ENCODE assay signal across 8 cellular contexts in the genomic region with DNA sequence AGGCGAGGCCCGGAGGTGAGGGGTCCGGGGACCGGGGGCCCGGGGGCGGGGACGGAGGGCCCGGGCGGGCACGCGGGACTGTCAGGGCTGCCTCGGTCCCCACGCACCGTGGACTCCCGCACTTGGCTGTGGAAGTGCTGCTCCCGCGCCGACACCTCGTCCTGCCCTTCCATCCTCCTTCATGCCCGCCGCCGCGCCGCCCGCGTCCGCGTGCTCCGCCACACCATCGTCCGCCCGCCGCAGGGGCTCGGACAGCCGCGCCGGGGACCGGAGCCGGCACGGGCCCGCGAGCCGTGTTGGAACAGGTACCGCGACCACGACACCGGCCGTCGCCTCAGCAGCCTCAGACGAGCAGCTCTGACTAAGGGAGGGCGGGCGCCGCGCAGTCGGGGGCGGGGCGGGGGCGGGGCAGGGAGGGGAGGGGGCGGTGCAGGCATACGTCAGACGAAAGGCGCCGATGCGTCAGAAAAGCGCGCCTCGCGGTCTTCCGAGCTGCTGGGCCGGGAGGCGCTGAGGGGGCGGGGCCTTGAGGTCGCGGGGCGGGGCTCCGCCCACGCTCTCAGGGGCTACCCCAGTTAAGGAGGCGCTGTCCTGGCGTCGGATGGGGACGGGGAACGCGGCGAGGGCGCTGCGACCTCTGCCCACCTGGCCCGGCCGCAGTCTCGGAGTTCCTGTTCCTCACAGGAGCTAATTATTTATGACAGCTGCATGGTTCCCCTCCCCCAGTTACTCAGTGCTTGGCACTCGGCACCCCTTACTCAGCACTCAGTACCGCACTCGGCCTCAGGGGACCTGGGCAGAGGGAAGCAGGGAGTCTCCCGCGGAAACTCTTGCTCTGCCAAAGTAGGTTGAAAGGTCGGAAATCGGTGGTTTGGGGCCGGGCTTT. TPM values are rescaled to one million over a fixed set of nuclear protein-coding genes. Genes with fewer than 3 reads are reported as not detected.
DNase-seq lines count a peak whose midpoint lies in the region; ATAC-seq and TF ChIP-seq lines count a peak whose summit lies in the region.

A gene with protein sequence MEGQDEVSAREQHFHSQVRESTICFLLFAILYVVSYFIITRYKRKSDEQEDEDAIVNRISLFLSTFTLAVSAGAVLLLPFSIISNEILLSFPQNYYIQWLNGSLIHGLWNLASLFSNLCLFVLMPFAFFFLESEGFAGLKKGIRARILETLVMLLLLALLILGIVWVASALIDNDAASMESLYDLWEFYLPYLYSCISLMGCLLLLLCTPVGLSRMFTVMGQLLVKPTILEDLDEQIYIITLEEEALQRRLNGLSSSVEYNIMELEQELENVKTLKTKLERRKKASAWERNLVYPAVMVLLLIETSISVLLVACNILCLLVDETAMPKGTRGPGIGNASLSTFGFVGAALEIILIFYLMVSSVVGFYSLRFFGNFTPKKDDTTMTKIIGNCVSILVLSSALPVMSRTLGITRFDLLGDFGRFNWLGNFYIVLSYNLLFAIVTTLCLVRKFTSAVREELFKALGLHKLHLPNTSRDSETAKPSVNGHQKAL (minus strand): TSS at position 363 of the 886 bp plus-strand sequence. CDS start 190 bp downstream, at position 173.

- no peaks in the 10 kb centered on the region for H3K9me3 ChIP-seq in gastroesophageal sphincter

- DNase-seq in GM04504 (ENCODE audit: low read depth) (peak; percentile 85), HEK293T (ENCODE audit: extremely low spot score) (peak; percentile 100), MV-4-11 (lab: John Stamatoyannopoulos, UW) (peak; percentile 90), SK-MEL-5 (ENCODE audit: low read depth, low spot score) (peak; percentile 94), non-pigmented ciliary epithelial cell (ENCODE audit: low read depth) (peak; percentile 63), superior temporal gyrus (ENCODE audit: extremely low spot score) (peak; percentile 90)
- DNase-seq in activated naive CD4-positive, alpha-beta T cell treated with anti-CD3 and anti-CD28 coated beads for 36 hours, result peak; percentile 93

- ATAC-seq in gastroesophageal sphincter, result peak; percentile 95

- TF ChIP-seq EP300 in gastroesophageal sphincter (IDR thresholded peaks at IDR 0.05), result no peak

- intact Hi-C loops in activated naive CD4-positive, alpha-beta T cell treated with anti-CD3 and anti-CD28 coated beads for 36 hours (cut with micrococcal nuclease), result loop anchor here (1.0 to 5.0 kb wide), 10 partner anchors 30 to 1251 kb away; a partner anchor contains a TSS

- CTCF ChIA-PET in HEK293T (lab: Yijun Ruan, JAX), result interaction anchor here (0.5 to 1.1 kb wide), 3 partner anchors 12 to 978 kb away, joined by 3 read pairs; a partner anchor contains a TSS
- CTCF ChIA-PET in activated naive CD4-positive, alpha-beta T cell treated with anti-CD3 and anti-CD28 coated beads for 36 hours (lab: Charles Lee), result interaction anchor here (0.8 to 1.1 kb wide), 4 partner anchors 12 to 259 kb away, joined by 3 to 4 read pairs (median 4); a partner anchor contains a TSS

- POLR2A ChIA-PET in HEK293T (lab: Yijun Ruan, JAX), result interaction anchor here (0.7 to 1.6 kb wide), 15 partner anchors 9 to 252 kb away, joined by 3 to 26 read pairs (median 4); a partner anchor contains a TSS

- H3K27me3 Mint-ChIP-seq in activated naive CD4-positive, alpha-beta T cell treated with anti-CD3 and anti-CD28 coated beads for 36 hours (ENCODE audit: low read depth), result no peaks in the 10 kb centered on the region

- peak within 1 kb of the TSS; percentile 92 for H3K27ac Mint-ChIP-seq in activated naive CD4-positive, alpha-beta T cell treated with anti-CD3 and anti-CD28 coated beads for 36 hours

- H3K27me3 ChIP-seq in gastroesophageal sphincter, result no peaks in the 10 kb centered on the region

- peak within 1 kb of the TSS; percentile 72 to 98 (median 95) for H3K27ac ChIP-seq in gastroesophageal sphincter

- peak within 1 kb of the TSS; percentile 89 for H3K4me3 Mint-ChIP-seq in activated naive CD4-positive, alpha-beta T cell treated with anti-CD3 and anti-CD28 coated beads for 36 hours

- WGBS in gastroesophageal sphincter (ENCODE audit: low coverage in 1 of 2), 2 donors, result 0% methylated on average over 3 to 6 of the region's 97 CpGs

- H3K4me1 ChIP-seq in gastroesophageal sphincter, result peaks cover 0 to 36% (median 0%) of the 10 kb centered on the region in 3 donors

- H3K36me3 ChIP-seq in gastroesophageal sphincter, result no peaks in the 10 kb centered on the region

- peak; percentile 44 to 62 for TF ChIP-seq POLR2A in gastroesophageal sphincter (IDR thresholded peaks at IDR 0.05)

- no peaks in the 10 kb centered on the region for H3K9me3 Mint-ChIP-seq in activated naive CD4-positive, alpha-beta T cell treated with anti-CD3 and anti-CD28 coated beads for 36 hours

- peak; percentile 50 to 89 (median 70) for TF ChIP-seq CTCF in gastroesophageal sphincter (IDR thresholded peaks at IDR 0.05)

- H3K4me3 ChIP-seq in gastroesophageal sphincter, result peak within 1 kb of the TSS; percentile 69 to 92

- peaks cover 3% of the 10 kb centered on the region for H3K36me3 Mint-ChIP-seq in activated naive CD4-positive, alpha-beta T cell treated with anti-CD3 and anti-CD28 coated beads for 36 hours (ENCODE audit: low read depth)

- peaks cover 34% of the 10 kb centered on the region for H3K4me1 Mint-ChIP-seq in activated naive CD4-positive, alpha-beta T cell treated with anti-CD3 and anti-CD28 coated beads for 36 hours (ENCODE audit: low read depth)

- in situ Hi-C loops in SK-MEL-5 (cut with HindIII; ENCODE audit: low pct_unique_long_range_greater_than_20kb, low sequenced_read_pairs), result no loop called here

TF ChIP-seq in HEK293T, 16 proteins besides CTCF, POLR2A, EP300 and RAD21:
- TF ChIP-seq, protein P1, sequence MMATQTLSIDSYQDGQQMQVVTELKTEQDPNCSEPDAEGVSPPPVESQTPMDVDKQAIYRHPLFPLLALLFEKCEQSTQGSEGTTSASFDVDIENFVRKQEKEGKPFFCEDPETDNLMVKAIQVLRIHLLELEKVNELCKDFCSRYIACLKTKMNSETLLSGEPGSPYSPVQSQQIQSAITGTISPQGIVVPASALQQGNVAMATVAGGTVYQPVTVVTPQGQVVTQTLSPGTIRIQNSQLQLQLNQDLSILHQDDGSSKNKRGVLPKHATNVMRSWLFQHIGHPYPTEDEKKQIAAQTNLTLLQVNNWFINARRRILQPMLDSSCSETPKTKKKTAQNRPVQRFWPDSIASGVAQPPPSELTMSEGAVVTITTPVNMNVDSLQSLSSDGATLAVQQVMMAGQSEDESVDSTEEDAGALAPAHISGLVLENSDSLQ (IDR thresholded peaks at IDR 0.05), result no peak
- TF ChIP-seq TARDBP (IDR thresholded peaks at IDR 0.05), result no peak
- no peak for TF ChIP-seq SUZ12 (IDR thresholded peaks at IDR 0.05)
- no peak for TF ChIP-seq FOXK2 (IDR thresholded peaks at IDR 0.05)
- TF ChIP-seq FOXA1 (IDR thresholded peaks at IDR 0.05), result no peak
- TF ChIP-seq ELF4 (IDR thresholded peaks at IDR 0.05), result no peak
- TF ChIP-seq L3MBTL2 (conservative IDR thresholded peaks at IDR 0.05), result peak; percentile 81
- TF ChIP-seq LEF1 (IDR thresholded peaks at IDR 0.05; ENCODE audit: borderline replicate concordance), result peak; percentile 56; the same call in 1 of the 2 replicates
- TF ChIP-seq HDGF (IDR thresholded peaks at IDR 0.05; ENCODE audit: borderline replicate concordance), result 0 out of 2 replicates have a peak, but pooled peaks have one; percentile 57
- no peak for TF ChIP-seq BHLHE40 (IDR thresholded peaks at IDR 0.05; ENCODE audit: borderline replicate concordance)
- 0 out of 2 replicates have a peak, but pooled peaks have one; percentile 30 for TF ChIP-seq FOXM1 (IDR thresholded peaks at IDR 0.05; ENCODE audit: borderline replicate concordance)
- peak; percentile 35; the same call in 1 of the 2 replicates for TF ChIP-seq SP1 (IDR thresholded peaks at IDR 0.05)
- TF ChIP-seq ARNT (IDR thresholded peaks at IDR 0.05), result no peak
- no peak for TF ChIP-seq NFRKB (IDR thresholded peaks at IDR 0.05)
- TF ChIP-seq CTBP1 (IDR thresholded peaks at IDR 0.05; ENCODE audit: borderline replicate concordance), result no peak
- TF ChIP-seq ZNF384 (IDR thresholded peaks at IDR 0.05), result no peak

RNA-seq across cellular contexts. Expression of the gene that starts here (rescaled TPM):
- 67.9 and 79.9 TPM in 2 replicates for total RNA-seq in SK-MEL-5 (2014; rRNA removed; shearing (Covaris generic))
- 67.7 and 74.9 TPM in 2 replicates for polyA plus RNA-seq in SK-MEL-5 (2015; cell fraction: cytosol; rRNA removed)
- polyA plus RNA-seq in SK-MEL-5 (2015; cell fraction: nucleus; rRNA removed), result 64.1 and 114 TPM in 2 replicates
- total RNA-seq in activated naive CD4-positive, alpha-beta T cell treated with anti-CD3 and anti-CD28 coated beads for 36 hours, result 10 to 100 TPM; 25.2 to 33.8 TPM
- total RNA-seq in gastroesophageal sphincter, result 10 to 100 TPM; 39.9 to 63.0 (median 59.0) TPM

Comparison
In these comparisons a context has a peak if more than half of its experiments do, and no peak if none do; other contexts are left out.
1. Peak in every context shown above with its lines: DNase-seq, ATAC-seq, H3K4me3 ChIP-seq and H3K27ac ChIP-seq.